Comparison of ENCODE assay signal across 8 cellular contexts in the genomic region with DNA sequence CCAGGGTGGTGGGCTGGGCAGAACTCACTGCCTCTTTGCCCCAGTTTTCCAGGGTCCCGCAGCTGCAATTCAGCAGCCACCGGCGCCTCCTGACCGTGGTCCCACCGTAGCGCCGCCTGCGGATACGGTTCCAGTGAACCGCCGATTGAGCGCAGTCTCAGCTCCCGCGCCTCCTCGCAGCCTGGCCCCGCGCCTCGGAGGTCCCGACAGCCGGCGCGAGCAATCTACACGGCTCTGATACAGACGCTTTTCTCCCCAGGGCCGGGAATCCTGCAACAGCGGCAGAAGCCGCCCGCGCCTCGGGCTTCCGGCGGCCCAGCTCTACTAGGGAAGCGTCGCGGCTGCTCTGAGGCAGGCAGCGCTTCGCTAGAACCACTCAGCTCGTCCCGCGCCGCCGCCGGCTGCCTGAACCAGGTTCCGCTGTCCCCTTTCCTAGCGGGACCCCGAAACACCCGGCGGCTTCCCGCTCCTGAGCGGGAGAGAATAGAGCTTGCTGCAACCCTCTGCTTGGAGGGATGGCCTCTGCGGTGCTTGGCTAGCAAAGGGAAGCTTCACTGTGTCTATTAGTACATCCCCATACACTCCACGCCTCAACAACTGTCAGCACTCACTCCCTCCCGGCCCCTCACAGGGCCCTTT. TPM values are rescaled to one million over a fixed set of nuclear protein-coding genes. Genes with fewer than 3 reads are reported as not detected.
DNase-seq lines count a peak whose midpoint lies in the region; ATAC-seq, FAIRE-seq and TF ChIP-seq lines count a peak whose summit lies in the region.

No MANE protein-coding gene starts in this region.

- no peak for FAIRE-seq in kidney (lab: Jason Lieb, UNC)

- H3K36me3 ChIP-seq in kidney (ENCODE audit: control insufficient read depth in 1 of 2, insufficient read depth in 2 of 2, low read length in 2 of 2), result no peaks in the 10 kb centered on the region
- no peaks in the 10 kb centered on the region for H3K36me3 ChIP-seq in testis (ENCODE audit: low read depth, missing control alignments)

- intact Hi-C loops in kidney (cut with DNase I), result no loop called here
- intact Hi-C loops in testis (cut with DNase I; ENCODE audit: low total_unique reads), result no loop called here

- 3% methylated on average over 3 to 50 of the region's 53 CpGs for WGBS in testis, 2 donors

- no peak for ATAC-seq in HG02759 (IDR thresholded peaks at IDR 0.05; ENCODE audit: unreplicated experiment)

- in situ Hi-C loops in astrocyte of the spinal cord (cut with HindIII; ENCODE audit: low sequenced_read_pairs), result no loop called here

- no peak overlapping the region for H3K9ac ChIP-seq in kidney (ENCODE audit: low read length in 2 of 2)

- peak overlapping the region; percentile 19 for H3K4me3 ChIP-seq in astrocyte of the spinal cord (ENCODE audit: low read depth, low read length)
- no peak overlapping the region for H3K4me3 ChIP-seq in kidney (ENCODE audit: low read length in 2 of 2)
- peak overlapping the region in 1 of 2 donors; percentile 46 for H3K4me3 ChIP-seq in testis

- no peaks in the 10 kb centered on the region for H3K9me3 ChIP-seq in kidney (ENCODE audit: control insufficient read depth in 1 of 2, low read length in 2 of 2)
- no peaks in the 10 kb centered on the region for H3K9me3 ChIP-seq in testis

- H3K27me3 ChIP-seq in testis, result no peaks in the 10 kb centered on the region

- peaks cover 0 to 17% of the 10 kb centered on the region in 2 donors for H3K4me1 ChIP-seq in kidney (ENCODE audit: control insufficient read depth in 1 of 2, insufficient read depth in 1 of 2, low read depth in 1 of 2, low read length in 2 of 2)
- peaks cover 25% of the 10 kb centered on the region for H3K4me1 ChIP-seq in testis

- TF ChIP-seq POLR2A in testis (IDR thresholded peaks at IDR 0.05), result no peak

- H3K27ac ChIP-seq in kidney (ENCODE audit: low read depth in 2 of 2, low read length in 2 of 2) (no peak overlapping the region), testis (no peak overlapping the region)

- peak; percentile 30 for DNase-seq in stimulated activated CD4-positive, alpha-beta T cell treated with anti-CD3 and anti-CD28 coated beads, Interleukin-4, amount 100 ng/mL, for 1 hour
- no peak for DNase-seq in stimulated activated CD4-positive, alpha-beta T cell treated with anti-CD3 and anti-CD28 coated beads, Interleukin-4, amount 100 ng/mL, for 24 hours
- DNase-seq in astrocyte of the spinal cord (ENCODE audit: low read depth, low spot score) (no peak), kidney (peak; percentile 79), testis (peak; percentile 21), activated gamma-delta T cell (lab: John Stamatoyannopoulos, UW) (no peak), HPDE6-E6E7 (ENCODE audit: extremely low spot score) (no peak)

- TF ChIP-seq CTCF in astrocyte of the spinal cord (IDR thresholded peaks at IDR 0.05; ENCODE audit: low read depth, low read length), result no peak
- TF ChIP-seq CTCF in kidney (IDR thresholded peaks at IDR 0.05; ENCODE audit: borderline replicate concordance, extremely low read depth, insufficient read depth), result no peak
- TF ChIP-seq CTCF in testis (IDR thresholded peaks at IDR 0.05), result no peak

RNA-seq across cellular contexts. Expression of a gene that starts 3.1 kb away (rescaled TPM):
- total RNA-seq in kidney (not detected), testis (1 to 10 TPM; 2.7 to 2.8 TPM)
- polyA plus RNA-seq in kidney (ENCODE audit: insufficient read depth, low read depth, low replicate concordance) (not detected), testis (ENCODE audit: insufficient read depth, low read depth, low replicate concordance) (2.3 TPM)

RNA-seq across cellular contexts. Expression of a gene that starts 3.2 kb away (rescaled TPM):
- total RNA-seq in kidney (not detected), testis (1 to 10 TPM; 1.9 to 2.6 TPM)
- polyA plus RNA-seq in kidney (ENCODE audit: insufficient read depth, low read depth, low replicate concordance) (not detected), testis (ENCODE audit: insufficient read depth, low read depth, low replicate concordance) (1.3 TPM)

RNA-seq across cellular contexts. Expression of a gene that starts 55.9 kb away (rescaled TPM):
- total RNA-seq in kidney (not detected), testis (10 to 100 TPM in 1 of 2 donors, 1 to 10 TPM in 1; 6.6 to 14.8 TPM)
- polyA plus RNA-seq in kidney (ENCODE audit: insufficient read depth, low read depth, low replicate concordance) (not detected), testis (ENCODE audit: insufficient read depth, low read depth, low replicate concordance) (2.8 TPM)

Comparison
In these comparisons a context has a peak if more than half of its experiments do, and no peak if none do; other contexts are left out.
1. DNase-seq: peak in stimulated activated CD4-positive, alpha-beta T cell treated with anti-CD3 and anti-CD28 coated beads, Interleukin-4, amount 100 ng/mL, for 1 hour (single experiment), kidney (single experiment) and testis (single experiment); none in stimulated activated CD4-positive, alpha-beta T cell treated with anti-CD3 and anti-CD28 coated beads, Interleukin-4, amount 100 ng/mL, for 24 hours (single experiment), astrocyte of the spinal cord (single experiment), activated gamma-delta T cell (single experiment) and HPDE6-E6E7 (single experiment).